8 cellular contexts compared by ENCODE assay signal in genomic region chr12:116735951-116736599, GRCh38. TPM values are rescaled to one million over a fixed set of nuclear protein-coding genes. Genes with fewer than 3 reads are reported as not detected.
A peak's percentile ranks its signal among the peaks of the same experiment; 100 is the strongest.
DNase-seq lines count a peak whose midpoint lies in the region; ATAC-seq and TF ChIP-seq lines count a peak whose summit lies in the region.

No MANE protein-coding gene starts in this region.

- H3K9me3 ChIP-seq in DND-41 (ENCODE audit: insufficient read depth, low read length, severe bottlenecking), result no peaks in the 10 kb centered on the region
- H3K9me3 ChIP-seq in neural progenitor cell (ENCODE audit: low read depth), result no peaks in the 10 kb centered on the region

- no peak overlapping the region for H3K27ac Mint-ChIP-seq in neural progenitor cell

- H3K79me2 ChIP-seq in DND-41 (ENCODE audit: insufficient read depth, low read length) (peaks cover 42% of the 10 kb centered on the region), neural progenitor cell (ENCODE audit: low read depth) (peaks cover 73% of the 10 kb centered on the region)

- H4K20me1 ChIP-seq in DND-41 (ENCODE audit: insufficient read depth, low read length), result peaks cover 13% of the 10 kb centered on the region; the same call in 1 of the 2 replicates
- peaks cover 25% of the 10 kb centered on the region for H4K20me1 ChIP-seq in neural progenitor cell (ENCODE audit: low read depth)

- H2AFZ ChIP-seq in DND-41 (ENCODE audit: low read depth, low read length) (no peak overlapping the region), neural progenitor cell (replicated peaks) (no peak overlapping the region)

- H3K9me3 Mint-ChIP-seq in neural progenitor cell, result no peaks in the 10 kb centered on the region

- no peaks in the 10 kb centered on the region for H3K27me3 Mint-ChIP-seq in neural progenitor cell (ENCODE audit: insufficient read depth, low read depth)

- H3K4me3 ChIP-seq in DND-41 (ENCODE audit: low read depth in 1 of 2, low read length in 2 of 2), result peak overlapping the region in 1 of 2 experiments; percentile 88; a peak in 2 of 4 replicates
- H3K4me3 ChIP-seq in NB4 (ENCODE audit: low read depth, low read length), result peak overlapping the region; percentile 92
- peak overlapping the region; percentile 54 to 99 (median 88) for H3K4me3 ChIP-seq in dorsolateral prefrontal cortex
- peak overlapping the region; percentile 74 for H3K4me3 ChIP-seq in neural progenitor cell

- intact Hi-C loops in dorsolateral prefrontal cortex (cut with DNase I), result loop anchor here (2.0 to 10.0 kb wide), 5 partner anchors 25 to 459 kb away; partner anchors contain the start of genes FBXO21 (in 1 of the 2) and MED13L (in 1 of the 2)

- H3K27me3 ChIP-seq in DND-41 (ENCODE audit: insufficient read depth, low read length, poor library complexity) (no peaks in the 10 kb centered on the region), dorsolateral prefrontal cortex (no peaks in the 10 kb centered on the region), neural progenitor cell (no peaks in the 10 kb centered on the region)

- peaks cover 5% of the 10 kb centered on the region for H3F3A ChIP-seq in neural progenitor cell (ENCODE audit: low read depth)

- H3K9ac ChIP-seq in DND-41 (ENCODE audit: low read depth, low read length) (peak overlapping the region; percentile 69), neural progenitor cell (no peak overlapping the region)

- H3K36me3 ChIP-seq in DND-41 (ENCODE audit: insufficient read depth, low read length), result peaks cover 30% of the 10 kb centered on the region
- no peaks in the 10 kb centered on the region for H3K36me3 ChIP-seq in neural progenitor cell

- H3K27ac ChIP-seq in DND-41 (ENCODE audit: low read length) (no peak overlapping the region), dorsolateral prefrontal cortex (peak overlapping the region in 4 of 59 donors; percentile 0 to 86 (median 33)), neural progenitor cell (no peak overlapping the region)

- H3K4me2 ChIP-seq in DND-41 (ENCODE audit: insufficient read depth, low read length), result peak overlapping the region; percentile 91
- peak overlapping the region; percentile 95 for H3K4me2 ChIP-seq in neural progenitor cell

- DNase-seq in DND-41 (no peak), NB4 (ENCODE audit: low read depth) (peak; percentile 38), dorsolateral prefrontal cortex (no peak), neural progenitor cell (ENCODE audit: low spot score) (no peak), superior temporal gyrus (ENCODE audit: extremely low spot score) (no peak)
- DNase-seq in stimulated activated CD4-positive, alpha-beta T cell treated with anti-CD3 and anti-CD28 coated beads, Interleukin-4, amount 100 ng/mL, for 4 hours, result no peak
- DNase-seq in stimulated activated naive CD4-positive, alpha-beta T cell treated with Interleukin-2 at 50 U/mL for 16 hours (lab: John Stamatoyannopoulos, UW), result no peak

- peaks cover 10% of the 10 kb centered on the region for H3K36me3 Mint-ChIP-seq in neural progenitor cell

- TF ChIP-seq CTCF in DND-41 (IDR thresholded peaks at IDR 0.05; ENCODE audit: borderline replicate concordance, extremely low read depth, low read length, poor library complexity, severe bottlenecking), result no peak
- no peak for TF ChIP-seq CTCF in NB4 (IDR thresholded peaks at IDR 0.05; ENCODE audit: low read depth, low read length)
- TF ChIP-seq CTCF in dorsolateral prefrontal cortex (IDR thresholded peaks at IDR 0.05 in 54 of 56, conservative IDR thresholded peaks at IDR 0.05 in 2 of 56; ENCODE audit: low read depth in 1 of 56, partially characterized antibody in 56 of 56), result no peak
- TF ChIP-seq CTCF in neural progenitor cell (IDR thresholded peaks at IDR 0.05), result no peak

- no peak for ATAC-seq in DND-41 (ENCODE audit: insufficient read depth, low read depth)
- ATAC-seq in HG02852 (IDR thresholded peaks at IDR 0.05; ENCODE audit: unreplicated experiment), result no peak

- H3K4me3 Mint-ChIP-seq in neural progenitor cell, result peak overlapping the region; percentile 91

- peaks cover 24% of the 10 kb centered on the region for H3K4me1 Mint-ChIP-seq in neural progenitor cell

- H3K4me1 ChIP-seq in DND-41 (ENCODE audit: insufficient read depth, low read length) (peaks cover 30% of the 10 kb centered on the region), neural progenitor cell (peaks cover 13% of the 10 kb centered on the region)

- no peak for TF ChIP-seq POLR2A in NB4 (IDR thresholded peaks at IDR 0.05; ENCODE audit: extremely low read depth, insufficient read length)

RNA-seq across cellular contexts. Expression of gene SPRING1, which starts 1.8 kb away (rescaled TPM):
- total RNA-seq in dorsolateral prefrontal cortex (10 to 100 TPM; 30.7 to 74.8 (median 44.1) TPM), neural progenitor cell (ENCODE audit: low replicate concordance) (40.4 and 41.9 TPM in 2 replicates)

RNA-seq across cellular contexts. Expression of gene RNFT2, which starts 2.0 kb away (rescaled TPM):
- total RNA-seq in dorsolateral prefrontal cortex (10 to 100 TPM; 30.4 to 86.7 (median 60.1) TPM), neural progenitor cell (ENCODE audit: low replicate concordance) (26.9 and 30.8 TPM in 2 replicates)
